ENCODE assay signal across 21 cellular contexts in the genomic region with DNA sequence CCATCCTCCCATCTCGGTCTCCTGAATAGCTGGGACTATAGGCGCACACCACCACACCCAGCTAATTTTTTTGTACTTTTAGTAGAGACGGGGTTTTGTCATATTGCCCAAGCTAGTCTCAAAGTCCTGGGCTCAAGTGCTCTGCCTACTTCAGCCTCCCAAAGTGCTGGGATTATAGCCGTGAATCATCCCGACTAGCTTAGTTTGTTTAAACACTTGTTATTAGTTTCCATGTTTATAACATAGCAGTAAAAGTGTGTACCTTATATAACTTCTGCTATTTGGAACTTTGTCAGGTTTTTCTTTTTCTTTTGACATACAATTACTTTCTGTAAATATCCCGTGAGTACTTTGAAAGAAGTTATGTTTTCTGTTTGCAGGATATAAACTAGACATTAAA.
DNase-seq lines count a peak whose midpoint lies in the region; ATAC-seq, FAIRE-seq and TF ChIP-seq lines count a peak whose summit lies in the region.
"Had no signal": no experiment of that assay in that cellular context is flagged by ENCODE, and none has a peak within 500 bp of the region (broad histone marks: within the 10 kb centered on the region; RNA-seq: fewer than 3 reads in every experiment).

No MANE protein-coding gene starts in this region.

- H3K27ac ChIP-seq in PC-3 (ENCODE audit: low read length): no peak overlapping the region
- H3K27ac ChIP-seq in colonic mucosa: no peak overlapping the region
- H3K27ac ChIP-seq in lower lobe of right lung: no peak overlapping the region
- H3K27ac ChIP-seq: GM23248 had no signal

- no peak overlapping the region for H3K4me2 ChIP-seq in PC-3 (ENCODE audit: low read length)

- CTCF ChIA-PET in PC-3 (lab: Charles Lee): interaction anchor here (1.1 kb wide), 1 partner anchor 337 kb away, joined by 3 read pairs; no protein-coding TSS in a partner anchor

- TF ChIP-seq POLR2A in GM12892 (IDR thresholded peaks at IDR 0.05; ENCODE audit: low read depth, low read length): no peak

- no peak overlapping the region for H2AFZ ChIP-seq in PC-3 (ENCODE audit: low read length)
- H2AFZ ChIP-seq: GM23248 had no signal

- no peak for TF ChIP-seq CTCF in PC-3 (conservative IDR thresholded peaks at IDR 0.05; ENCODE audit: low read depth, low read length)
- no peak for TF ChIP-seq CTCF in colonic mucosa (IDR thresholded peaks at IDR 0.05)
- TF ChIP-seq CTCF in lower lobe of right lung (IDR thresholded peaks at IDR 0.05): no peak

- no peaks in the 10 kb centered on the region for H3K9me2 ChIP-seq in PC-3 (replicated peaks; ENCODE audit: low read length)

- H3K9ac ChIP-seq in PC-3 (ENCODE audit: low read length) (no peak overlapping the region), colonic mucosa (ENCODE audit: low read depth in 2 of 2, low read length in 2 of 2) (no peak overlapping the region)
- H3K9ac ChIP-seq: GM23248 had no signal

- POLR2A ChIA-PET in PC-3 (lab: Charles Lee; ENCODE audit: unreplicated experiment): no interaction called here

- intact Hi-C loops in PC-3 (cut with micrococcal nuclease) (no loop called here), colonic mucosa (cut with DNase I) (no loop called here), lower lobe of right lung (cut with DNase I) (no loop called here)

- H3K36me3 ChIP-seq in PC-3 (ENCODE audit: low read depth, low read length) (no peaks in the 10 kb centered on the region), colonic mucosa (no peaks in the 10 kb centered on the region), lower lobe of right lung (no peaks in the 10 kb centered on the region)
- H3K36me3 ChIP-seq: HAP-1 had no signal

- peaks cover 6% of the 10 kb centered on the region; the same call in 1 of the 2 replicates for H3K4me1 ChIP-seq in PC-3 (ENCODE audit: insufficient read depth, low read length)
- H3K4me1 ChIP-seq in colonic mucosa: no peaks in the 10 kb centered on the region
- H3K4me1 ChIP-seq in lower lobe of right lung: no peaks in the 10 kb centered on the region
- H3K4me1 ChIP-seq: HAP-1 had no signal

- no peaks in the 10 kb centered on the region for H3F3A ChIP-seq in PC-3 (ENCODE audit: low read length, unreplicated experiment)

- H4K20me1 ChIP-seq in PC-3 (ENCODE audit: low read length): no peaks in the 10 kb centered on the region

- BruUV-seq in PC-3 (replicated peaks; lab: Mats Ljungman, UMichigan): no TSS peak

- H3K27me3 ChIP-seq in PC-3 (ENCODE audit: low read length) (0 out of 2 replicates have a peak, but pooled peaks cover 5% of the 10 kb centered on the region), colonic mucosa (no peaks in the 10 kb centered on the region), lower lobe of right lung (ENCODE audit: low read depth) (no peaks in the 10 kb centered on the region)

- no peak overlapping the region for H3K4me3 ChIP-seq in PC-3 (ENCODE audit: low read length)
- no peak overlapping the region for H3K4me3 ChIP-seq in colonic mucosa
- no peak overlapping the region for H3K4me3 ChIP-seq in lower lobe of right lung
- H3K4me3 ChIP-seq: GM23248, HAP-1 had no signal

- no peak for DNase-seq in GM12892 (ENCODE audit: insufficient read length)
- DNase-seq in PC-3: peak; percentile 22
- DNase-seq in colonic mucosa: peak; percentile 25
- DNase-seq in lower lobe of right lung: no peak
- no peak for DNase-seq in H4 (ENCODE audit: low spot score)
- no peak for DNase-seq in stimulated activated CD4-positive, alpha-beta T cell treated with anti-CD3 and anti-CD28 coated beads, Interleukin-4, amount 100 ng/mL, for 4 hours
- DNase-seq: AML-193; C1 segment of cervical spinal cord; CD8-positive, alpha-beta T cell; GDM1; GM23248; KBM-7; NCI-H1105 treated with DMSO at 0.1 percent for 48 hours; NCI-H2029 treated with DMSO at 0.1 percent for 48 hours; NCI-H345; NCI-H524 treated with DMSO at 0.1 percent for 48 hours; NCI-H82; Right ventricle myocardium superior had no signal

- H3K9me3 ChIP-seq in PC-3 (ENCODE audit: low read length) (no peaks in the 10 kb centered on the region), colonic mucosa (no peaks in the 10 kb centered on the region), lower lobe of right lung (no peaks in the 10 kb centered on the region)
- H3K9me3 ChIP-seq: HAP-1 had no signal

- no peaks in the 10 kb centered on the region for H3K79me2 ChIP-seq in PC-3 (ENCODE audit: low read length)

- ATAC-seq in PC-3 (peak; percentile 94), lower lobe of right lung (peak; percentile 56 to 77), GM21825 (IDR thresholded peaks at IDR 0.05; ENCODE audit: unreplicated experiment) (no peak), HG03571 (IDR thresholded peaks at IDR 0.05; ENCODE audit: unreplicated experiment) (no peak)
- ATAC-seq: CD8-positive, alpha-beta T cell had no signal

- peak; percentile 60 for FAIRE-seq in GM12892 (lab: Jason Lieb, UNC)

Comparison
In these comparisons a context has a peak if more than half of its experiments do, and no peak if none do; other contexts are left out.
1. DNase-seq: peak in PC-3 (single experiment) and colonic mucosa (single experiment); none in GM12892 (single experiment), lower lobe of right lung (single experiment), H4 (single experiment) and stimulated activated CD4-positive, alpha-beta T cell treated with anti-CD3 and anti-CD28 coated beads, Interleukin-4, amount 100 ng/mL, for 4 hours (0 of 2).
2. ATAC-seq: peak in PC-3 (single experiment) and lower lobe of right lung (2 of 2); none in GM21825 (single experiment) and HG03571 (single experiment).